1 cellular context compared by ENCODE assay signal in the genomic region with DNA sequence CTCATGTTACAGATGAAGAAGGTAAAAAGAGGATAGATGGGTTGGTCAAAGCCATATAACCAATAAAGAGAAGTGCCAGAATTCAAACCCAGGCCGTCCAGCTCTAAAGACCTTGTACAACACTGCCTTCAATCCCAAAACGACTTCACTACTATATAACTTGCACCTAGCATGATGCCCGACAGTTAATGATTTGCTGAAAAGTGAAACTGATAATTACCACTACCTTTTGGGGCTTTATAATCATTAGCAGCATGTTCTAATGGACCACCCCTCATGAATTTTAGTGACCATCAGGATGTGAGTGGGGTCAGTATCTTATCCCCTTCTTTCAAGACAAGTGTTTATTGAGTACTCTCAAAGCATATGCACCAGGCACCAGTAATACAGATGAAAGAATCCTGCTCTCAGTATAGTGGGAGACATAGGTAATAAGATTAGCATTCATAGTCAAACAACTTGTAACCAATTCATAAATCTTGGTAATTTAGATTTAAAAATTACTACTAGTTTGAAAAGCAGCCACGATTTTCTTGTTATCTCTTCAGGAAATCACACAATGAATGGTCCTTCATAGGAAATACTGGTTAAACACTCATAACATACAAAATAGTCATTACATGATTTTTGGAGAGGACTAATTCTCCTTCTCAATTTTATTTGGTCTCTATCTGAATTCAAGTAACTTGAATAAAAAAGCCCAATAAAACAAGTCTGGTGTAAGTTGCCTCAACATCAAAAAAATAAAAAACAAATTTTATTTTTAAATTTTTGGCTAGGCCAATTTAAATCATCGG.
A peak's percentile ranks its signal among the peaks of the same experiment; 100 is the strongest.
TF ChIP-seq lines count a peak whose summit lies in the region.

No MANE protein-coding gene starts in this region.

TF ChIP-seq in HEK293, 187 proteins besides CTCF, POLR2A, EP300 and RAD21 (continued from another document):
- TF ChIP-seq, protein P1, sequence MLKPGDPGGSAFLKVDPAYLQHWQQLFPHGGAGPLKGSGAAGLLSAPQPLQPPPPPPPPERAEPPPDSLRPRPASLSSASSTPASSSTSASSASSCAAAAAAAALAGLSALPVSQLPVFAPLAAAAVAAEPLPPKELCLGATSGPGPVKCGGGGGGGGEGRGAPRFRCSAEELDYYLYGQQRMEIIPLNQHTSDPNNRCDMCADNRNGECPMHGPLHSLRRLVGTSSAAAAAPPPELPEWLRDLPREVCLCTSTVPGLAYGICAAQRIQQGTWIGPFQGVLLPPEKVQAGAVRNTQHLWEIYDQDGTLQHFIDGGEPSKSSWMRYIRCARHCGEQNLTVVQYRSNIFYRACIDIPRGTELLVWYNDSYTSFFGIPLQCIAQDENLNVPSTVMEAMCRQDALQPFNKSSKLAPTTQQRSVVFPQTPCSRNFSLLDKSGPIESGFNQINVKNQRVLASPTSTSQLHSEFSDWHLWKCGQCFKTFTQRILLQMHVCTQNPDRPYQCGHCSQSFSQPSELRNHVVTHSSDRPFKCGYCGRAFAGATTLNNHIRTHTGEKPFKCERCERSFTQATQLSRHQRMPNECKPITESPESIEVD (tag by site-specific recombination; IDR thresholded peaks at IDR 0.05): 0 out of 2 replicates have a peak, but pooled peaks have one; percentile 36
